In genomic region chr20:50017576-50018248, GRCh38 we compare ENCODE assay signal across 2 cellular contexts.
TF ChIP-seq lines count a peak whose summit lies in the region.

No MANE protein-coding gene starts in this region.

TF ChIP-seq in H1, 55 proteins besides CTCF, POLR2A, EP300 and RAD21:
- no peak for TF ChIP-seq EZH2 (IDR thresholded peaks at IDR 0.05; ENCODE audit: low read depth, low read length, severe bottlenecking)
- TF ChIP-seq TAF7 (optimal IDR thresholded peaks at IDR 0.05; ENCODE audit: borderline replicate concordance, low read depth, low read length), result no peak
- TF ChIP-seq KDM4A (IDR thresholded peaks at IDR 0.05; ENCODE audit: low read depth, low read length, severe bottlenecking), result no peak
- no peak for TF ChIP-seq SIN3A (conservative IDR thresholded peaks at IDR 0.05 in 1 of 2, IDR thresholded peaks at IDR 0.05 in 1 of 2; ENCODE audit: low read depth in 1 of 2, low read length in 2 of 2)
- no peak for TF ChIP-seq CBX8 (IDR thresholded peaks at IDR 0.05; ENCODE audit: borderline replicate concordance, low read depth, low read length)
- TF ChIP-seq EGR1 (IDR thresholded peaks at IDR 0.05; ENCODE audit: borderline replicate concordance, low read depth, low read length), result no peak

TF ChIP-seq in SK-N-SH treated with all-trans-retinoic acid at 6 μM for 48 hours, 23 proteins besides CTCF, POLR2A, EP300 and RAD21:
- no peak for TF ChIP-seq ZNF8 (CRISPR knock-in tag; IDR thresholded peaks at IDR 0.05)
- no peak for TF ChIP-seq PPARA (CRISPR knock-in tag; IDR thresholded peaks at IDR 0.05; ENCODE audit: borderline replicate concordance)
- TF ChIP-seq CREB5 (CRISPR knock-in tag; IDR thresholded peaks at IDR 0.05; ENCODE audit: low read depth), result no peak
- no peak for TF ChIP-seq BACH2 (CRISPR knock-in tag; IDR thresholded peaks at IDR 0.05; ENCODE audit: borderline replicate concordance)
- no peak for TF ChIP-seq ZC3H10 (CRISPR knock-in tag; IDR thresholded peaks at IDR 0.05)
- TF ChIP-seq CSDC2 (CRISPR knock-in tag; IDR thresholded peaks at IDR 0.05), result no peak
- TF ChIP-seq ZFP3 (CRISPR knock-in tag; IDR thresholded peaks at IDR 0.05), result no peak
- no peak for TF ChIP-seq OSR1 (CRISPR knock-in tag; IDR thresholded peaks at IDR 0.05)
- TF ChIP-seq ZFP30 (CRISPR knock-in tag; IDR thresholded peaks at IDR 0.05), result no peak
- TF ChIP-seq POU6F1 (CRISPR knock-in tag; IDR thresholded peaks at IDR 0.05; ENCODE audit: borderline replicate concordance, low read depth), result no peak
- no peak for TF ChIP-seq ISL1 (CRISPR knock-in tag; IDR thresholded peaks at IDR 0.05)
- TF ChIP-seq ARNTL (CRISPR knock-in tag; IDR thresholded peaks at IDR 0.05; ENCODE audit: borderline replicate concordance, low read depth), result no peak
- TF ChIP-seq SNAI2 (CRISPR knock-in tag; IDR thresholded peaks at IDR 0.05), result no peak
